1 cellular context compared by ENCODE assay signal in the genomic region with DNA sequence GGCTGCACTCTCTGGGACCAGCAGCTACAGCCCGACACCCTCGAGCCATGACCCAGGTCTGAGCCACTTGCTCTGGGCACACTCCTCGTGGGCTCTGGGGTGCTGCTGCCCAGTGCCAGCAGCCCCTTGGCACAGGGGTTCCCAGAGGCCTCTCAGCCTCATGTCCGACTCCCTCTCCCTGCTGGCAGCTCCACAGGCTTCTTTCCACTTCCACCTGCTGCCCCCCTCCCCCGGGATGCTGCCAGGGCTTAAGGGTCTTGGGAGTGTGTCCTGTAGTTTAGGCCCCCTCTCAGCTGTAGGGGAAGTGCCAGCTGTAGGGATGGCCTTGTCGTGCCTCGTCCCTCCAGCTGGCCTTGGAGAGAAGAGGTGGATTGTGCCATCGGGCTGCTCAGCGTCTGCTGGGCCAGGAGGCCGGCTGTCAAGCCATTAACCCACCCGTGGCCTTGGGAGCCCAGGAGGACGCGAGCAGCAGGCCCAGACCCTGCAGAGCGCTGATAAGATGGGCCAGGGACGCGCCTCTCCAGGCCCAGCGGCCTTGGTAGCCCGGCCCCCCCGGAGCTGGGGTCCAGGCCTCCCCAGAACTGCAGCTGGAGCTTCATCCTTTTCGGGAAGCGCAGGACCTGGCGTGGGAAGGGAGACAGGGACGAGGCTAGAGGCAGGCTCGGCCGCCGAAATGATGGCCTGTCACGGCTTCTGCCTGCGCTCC.
TF ChIP-seq lines count a peak whose summit lies in the region.

No MANE protein-coding gene starts in this region.

TF ChIP-seq in K562, 482 proteins besides CTCF, POLR2A, EP300 and RAD21:
- TF ChIP-seq, protein P1, sequence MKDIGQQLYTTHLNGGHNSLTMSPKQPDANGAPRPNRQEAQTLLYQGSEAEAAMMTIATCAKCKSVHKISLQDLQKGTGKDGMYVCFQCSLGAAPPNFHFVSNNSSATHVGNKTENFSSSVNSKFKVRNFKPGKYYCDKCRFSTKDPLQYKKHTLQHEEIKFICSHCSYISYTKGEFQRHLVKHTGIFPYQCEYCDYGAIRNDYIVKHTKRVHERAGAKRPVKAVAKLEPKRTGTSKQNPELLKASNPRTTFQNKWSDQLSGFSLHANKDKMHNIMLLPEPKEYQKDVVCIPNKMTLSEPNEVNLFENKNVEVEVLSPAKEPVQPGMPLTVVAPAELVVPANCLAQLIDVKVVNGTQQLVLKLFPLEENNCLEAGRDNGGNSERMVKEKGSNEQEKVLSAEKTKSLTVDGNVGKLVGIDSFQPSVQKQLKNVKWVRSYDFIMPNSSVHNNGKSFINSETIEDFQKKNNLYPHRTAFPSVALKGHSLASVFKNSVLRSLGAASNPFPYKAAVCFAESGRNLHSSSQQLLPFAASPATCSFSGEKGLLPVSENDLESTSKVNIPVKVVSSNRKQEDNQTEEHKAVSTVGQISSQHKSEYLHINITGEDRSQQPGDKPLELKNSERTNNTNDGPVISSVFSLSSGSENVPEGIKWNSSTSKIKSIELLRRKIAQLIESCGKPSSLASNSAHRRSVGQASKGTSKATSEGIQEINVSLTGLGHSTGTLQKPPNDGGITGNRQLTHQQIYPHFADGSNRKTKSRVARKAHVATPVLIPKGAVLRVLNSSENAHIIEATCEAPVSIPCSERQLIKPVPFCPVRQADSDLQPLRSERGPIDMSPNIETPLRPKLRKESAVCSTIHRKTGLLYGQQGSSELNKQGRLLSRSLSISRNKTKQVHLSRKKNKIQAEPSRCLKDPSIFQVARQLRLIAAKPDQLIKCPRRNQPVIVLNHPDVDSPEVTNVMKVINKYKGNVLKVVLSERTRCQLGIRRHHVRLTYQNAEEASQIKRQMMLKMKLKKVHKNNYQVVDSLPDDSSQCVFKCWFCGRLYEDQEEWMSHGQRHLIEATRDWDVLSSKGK (CRISPR knock-in tag; IDR thresholded peaks at IDR 0.05) = no peak
- TF ChIP-seq TRIM24 (IDR thresholded peaks at IDR 0.05) (no peak), HDAC2 (IDR thresholded peaks at IDR 0.05) (no peak), ZNF76 (CRISPR knock-in tag; IDR thresholded peaks at IDR 0.05; ENCODE audit: borderline replicate concordance) (no peak), TCF3 (CRISPR knock-in tag; IDR thresholded peaks at IDR 0.05) (peak; percentile 39; the same call in 1 of the 2 replicates), SMARCA5 (IDR thresholded peaks at IDR 0.05) (no peak), PURB (CRISPR knock-in tag; IDR thresholded peaks at IDR 0.05; ENCODE audit: low read depth) (no peak), MAFF (IDR thresholded peaks at IDR 0.05; ENCODE audit: low read length) (no peak), BACH1 (tag; IDR thresholded peaks at IDR 0.05) (no peak), RBM39 (optimal IDR thresholded peaks at IDR 0.05; ENCODE audit: low read depth, low read length) (no peak), ZFX (CRISPR knock-in tag; IDR thresholded peaks at IDR 0.05) (peak; percentile 53), CBFA2T3 (IDR thresholded peaks at IDR 0.05) (peak; percentile 20; the same call in 1 of the 2 replicates), ARID1B (IDR thresholded peaks at IDR 0.05) (0 out of 2 replicates have a peak, but pooled peaks have one; percentile 8), ZNF551 (CRISPR knock-in tag; IDR thresholded peaks at IDR 0.05) (no peak), ZEB2 (IDR thresholded peaks at IDR 0.05) (no peak), PHB2 (IDR thresholded peaks at IDR 0.05; ENCODE audit: low read depth) (no peak)
- TF ChIP-seq, protein P2, sequence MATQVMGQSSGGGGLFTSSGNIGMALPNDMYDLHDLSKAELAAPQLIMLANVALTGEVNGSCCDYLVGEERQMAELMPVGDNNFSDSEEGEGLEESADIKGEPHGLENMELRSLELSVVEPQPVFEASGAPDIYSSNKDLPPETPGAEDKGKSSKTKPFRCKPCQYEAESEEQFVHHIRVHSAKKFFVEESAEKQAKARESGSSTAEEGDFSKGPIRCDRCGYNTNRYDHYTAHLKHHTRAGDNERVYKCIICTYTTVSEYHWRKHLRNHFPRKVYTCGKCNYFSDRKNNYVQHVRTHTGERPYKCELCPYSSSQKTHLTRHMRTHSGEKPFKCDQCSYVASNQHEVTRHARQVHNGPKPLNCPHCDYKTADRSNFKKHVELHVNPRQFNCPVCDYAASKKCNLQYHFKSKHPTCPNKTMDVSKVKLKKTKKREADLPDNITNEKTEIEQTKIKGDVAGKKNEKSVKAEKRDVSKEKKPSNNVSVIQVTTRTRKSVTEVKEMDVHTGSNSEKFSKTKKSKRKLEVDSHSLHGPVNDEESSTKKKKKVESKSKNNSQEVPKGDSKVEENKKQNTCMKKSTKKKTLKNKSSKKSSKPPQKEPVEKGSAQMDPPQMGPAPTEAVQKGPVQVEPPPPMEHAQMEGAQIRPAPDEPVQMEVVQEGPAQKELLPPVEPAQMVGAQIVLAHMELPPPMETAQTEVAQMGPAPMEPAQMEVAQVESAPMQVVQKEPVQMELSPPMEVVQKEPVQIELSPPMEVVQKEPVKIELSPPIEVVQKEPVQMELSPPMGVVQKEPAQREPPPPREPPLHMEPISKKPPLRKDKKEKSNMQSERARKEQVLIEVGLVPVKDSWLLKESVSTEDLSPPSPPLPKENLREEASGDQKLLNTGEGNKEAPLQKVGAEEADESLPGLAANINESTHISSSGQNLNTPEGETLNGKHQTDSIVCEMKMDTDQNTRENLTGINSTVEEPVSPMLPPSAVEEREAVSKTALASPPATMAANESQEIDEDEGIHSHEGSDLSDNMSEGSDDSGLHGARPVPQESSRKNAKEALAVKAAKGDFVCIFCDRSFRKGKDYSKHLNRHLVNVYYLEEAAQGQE (CRISPR knock-in tag; IDR thresholded peaks at IDR 0.05; ENCODE audit: low read depth) = no peak
- TF ChIP-seq, protein P3, sequence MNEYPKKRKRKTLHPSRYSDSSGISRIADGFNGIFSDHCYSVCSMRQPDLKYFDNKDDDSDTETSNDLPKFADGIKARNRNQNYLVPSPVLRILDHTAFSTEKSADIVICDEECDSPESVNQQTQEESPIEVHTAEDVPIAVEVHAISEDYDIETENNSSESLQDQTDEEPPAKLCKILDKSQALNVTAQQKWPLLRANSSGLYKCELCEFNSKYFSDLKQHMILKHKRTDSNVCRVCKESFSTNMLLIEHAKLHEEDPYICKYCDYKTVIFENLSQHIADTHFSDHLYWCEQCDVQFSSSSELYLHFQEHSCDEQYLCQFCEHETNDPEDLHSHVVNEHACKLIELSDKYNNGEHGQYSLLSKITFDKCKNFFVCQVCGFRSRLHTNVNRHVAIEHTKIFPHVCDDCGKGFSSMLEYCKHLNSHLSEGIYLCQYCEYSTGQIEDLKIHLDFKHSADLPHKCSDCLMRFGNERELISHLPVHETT (CRISPR knock-in tag; conservative IDR thresholded peaks at IDR 0.05 in 1 of 2, IDR thresholded peaks at IDR 0.05 in 1 of 2) = 0 out of 4 replicates have a peak, but pooled peaks of 1 of the 2 experiments have one; percentile 1
TF ChIP-seq in K562: peak in this region for 5.
